In genomic region chr2:50975546-50975945, GRCh38 we compare ENCODE assay signal across 39 cellular contexts. TPM values are rescaled to one million over a fixed set of nuclear protein-coding genes. Genes with fewer than 3 reads are reported as not detected.
"Had no signal": no experiment of that assay in that cellular context is flagged by ENCODE, and none has a peak within 500 bp of the region (broad histone marks: within the 10 kb centered on the region; RNA-seq: fewer than 3 reads in every experiment).

No MANE protein-coding gene starts in this region.

- H3K27me3 ChIP-seq: adrenal gland, body of pancreas, colonic mucosa, dorsolateral prefrontal cortex, esophagus muscularis mucosa, foreskin keratinocyte, gastrocnemius medialis, heart left ventricle had no signal

- H3K27ac ChIP-seq: adrenal gland, body of pancreas, colonic mucosa, dorsolateral prefrontal cortex, esophagus muscularis mucosa, foreskin keratinocyte, gastrocnemius medialis, heart left ventricle, WERI-Rb-1 had no signal

- H3K4me3 Mint-ChIP-seq: activated CD4-positive, alpha-beta memory T cell treated with anti-CD3 and anti-CD28 coated beads for 36 hours; activated CD4-positive, alpha-beta T cell treated with anti-CD3 and anti-CD28 coated beads for 36 hours; activated CD4-positive, alpha-beta T cell treated with anti-CD3 and anti-CD28 coated beads, Interleukin-2, amount 10 ng/mL, durations not matched to agents 24 days and 14 days; activated CD8-positive, alpha-beta memory T cell treated with anti-CD3 and anti-CD28 coated beads, Interleukin-2, amount 10 ng/mL, durations not matched to agents 7 days and 5 days; activated CD8-positive, alpha-beta T cell treated with anti-CD3 and anti-CD28 coated beads, Interleukin-2, amount 10 ng/mL, durations not matched to agents 7 days and 5 days; activated naive CD4-positive, alpha-beta T cell treated with anti-CD3 and anti-CD28 coated beads for 36 hours; activated naive CD4-positive, alpha-beta T cell treated with anti-CD3 and anti-CD28 coated beads, Interleukin-2, amount 50 U/mL, for 24 hours; activated naive CD8-positive, alpha-beta T cell treated with anti-CD3 and anti-CD28 coated beads for 36 hours; activated naive CD8-positive, alpha-beta T cell treated with anti-CD3 and anti-CD28 coated beads, Interleukin-2, amount 50 U/mL, for 24 hours; activated T-helper 1 cell treated with anti-CD3 and anti-CD28 coated beads, Interleukin-12 subunit alpha, Interleukin-12 subunit beta, Interleukin-2, Interleukin-4 antibody, amounts not matched to agents 30 ng/mL and 10 ng/mL and 1 ng/mL, durations not matched to agents 14 hours and 24 hours and 36 hours; endodermal cell; T-helper 17 cell; T-helper 2 cell treated with Interferon-gamma antibody and Interleukin-4, amounts not matched to agents 5 μg/mL and 100 μg/mL, for 36 hours had no signal

- H3K27ac Mint-ChIP-seq: activated CD4-positive, alpha-beta memory T cell treated with anti-CD3 and anti-CD28 coated beads for 36 hours; activated CD4-positive, alpha-beta T cell treated with anti-CD3 and anti-CD28 coated beads for 36 hours; activated CD4-positive, alpha-beta T cell treated with anti-CD3 and anti-CD28 coated beads, Interleukin-2, amount 10 ng/mL, durations not matched to agents 24 days and 14 days; activated CD8-positive, alpha-beta memory T cell treated with anti-CD3 and anti-CD28 coated beads, Interleukin-2, amount 10 ng/mL, durations not matched to agents 7 days and 5 days; activated CD8-positive, alpha-beta T cell treated with anti-CD3 and anti-CD28 coated beads, Interleukin-2, amount 10 ng/mL, durations not matched to agents 7 days and 5 days; activated naive CD4-positive, alpha-beta T cell treated with anti-CD3 and anti-CD28 coated beads for 36 hours; activated naive CD4-positive, alpha-beta T cell treated with anti-CD3 and anti-CD28 coated beads, Interleukin-2, amount 50 U/mL, for 24 hours; activated naive CD8-positive, alpha-beta T cell treated with anti-CD3 and anti-CD28 coated beads for 36 hours; activated naive CD8-positive, alpha-beta T cell treated with anti-CD3 and anti-CD28 coated beads, Interleukin-2, amount 50 U/mL, for 24 hours; activated T-helper 1 cell treated with anti-CD3 and anti-CD28 coated beads, Interleukin-12 subunit alpha, Interleukin-12 subunit beta, Interleukin-2, Interleukin-4 antibody, amounts not matched to agents 30 ng/mL and 10 ng/mL and 1 ng/mL, durations not matched to agents 14 hours and 24 hours and 36 hours; activated T-helper 2 cell treated with anti-CD3 and anti-CD28 coated beads, Interferon-gamma antibody, Interleukin-2, Interleukin-4, amounts not matched to agents 10 μg/mL and 5 μg/mL and 100 μg/mL, durations not matched to agents 14 hours and 24 hours and 36 hours; endodermal cell; T-helper 17 cell; T-helper 2 cell treated with Interferon-gamma antibody and Interleukin-4, amounts not matched to agents 5 μg/mL and 100 μg/mL, for 36 hours had no signal

- H3K27me3 Mint-ChIP-seq: activated CD4-positive, alpha-beta memory T cell treated with anti-CD3 and anti-CD28 coated beads for 36 hours; activated CD4-positive, alpha-beta T cell treated with anti-CD3 and anti-CD28 coated beads for 36 hours; activated CD4-positive, alpha-beta T cell treated with anti-CD3 and anti-CD28 coated beads, Interleukin-2, amount 10 ng/mL, durations not matched to agents 24 days and 14 days; activated CD8-positive, alpha-beta memory T cell treated with anti-CD3 and anti-CD28 coated beads, Interleukin-2, amount 10 ng/mL, durations not matched to agents 7 days and 5 days; activated naive CD4-positive, alpha-beta T cell treated with anti-CD3 and anti-CD28 coated beads, Interleukin-2, amount 50 U/mL, for 24 hours; activated naive CD8-positive, alpha-beta T cell treated with anti-CD3 and anti-CD28 coated beads for 36 hours; activated naive CD8-positive, alpha-beta T cell treated with anti-CD3 and anti-CD28 coated beads, Interleukin-2, amount 50 U/mL, for 24 hours; T-helper 17 cell had no signal

- H3K4me1 Mint-ChIP-seq: activated CD4-positive, alpha-beta T cell treated with anti-CD3 and anti-CD28 coated beads for 36 hours; activated CD4-positive, alpha-beta T cell treated with anti-CD3 and anti-CD28 coated beads, Interleukin-2, amount 10 ng/mL, durations not matched to agents 24 days and 14 days; activated CD8-positive, alpha-beta memory T cell treated with anti-CD3 and anti-CD28 coated beads, Interleukin-2, amount 10 ng/mL, durations not matched to agents 7 days and 5 days; activated naive CD4-positive, alpha-beta T cell treated with anti-CD3 and anti-CD28 coated beads, Interleukin-2, amount 50 U/mL, for 24 hours; activated naive CD8-positive, alpha-beta T cell treated with anti-CD3 and anti-CD28 coated beads for 36 hours; activated naive CD8-positive, alpha-beta T cell treated with anti-CD3 and anti-CD28 coated beads, Interleukin-2, amount 50 U/mL, for 24 hours; T-helper 17 cell had no signal

- H3K9me3 ChIP-seq: adrenal gland, body of pancreas, colonic mucosa, esophagus muscularis mucosa, gastrocnemius medialis, heart left ventricle had no signal

- H3K4me3 ChIP-seq: adrenal gland, body of pancreas, colonic mucosa, dorsolateral prefrontal cortex, esophagus muscularis mucosa, gastrocnemius medialis, heart left ventricle had no signal

- ATAC-seq: activated CD4-positive, alpha-beta T cell treated with anti-CD3 and anti-CD28 coated beads for 36 hours; activated CD8-positive, alpha-beta memory T cell treated with anti-CD3 and anti-CD28 coated beads, Interleukin-2, amount 10 ng/mL, durations not matched to agents 7 days and 5 days; activated CD8-positive, alpha-beta T cell treated with anti-CD3 and anti-CD28 coated beads, Interleukin-2, amount 10 ng/mL, durations not matched to agents 7 days and 5 days; activated naive CD8-positive, alpha-beta T cell treated with anti-CD3 and anti-CD28 coated beads, Interleukin-2, amount 50 U/mL, for 24 hours; body of pancreas; foreskin keratinocyte; gastrocnemius medialis; heart left ventricle; T-helper 17 cell had no signal

- DNase-seq: activated CD4-positive, alpha-beta memory T cell treated with anti-CD3 and anti-CD28 coated beads for 36 hours; activated CD4-positive, alpha-beta T cell treated with anti-CD3 and anti-CD28 coated beads for 36 hours; activated CD4-positive, alpha-beta T cell treated with anti-CD3 and anti-CD28 coated beads, Interleukin-2, amount 10 ng/mL, durations not matched to agents 24 days and 14 days; activated CD4-positive, CD25-positive, alpha-beta regulatory T cell; activated CD4-positive, CD25-positive, alpha-beta regulatory T cell treated with anti-CD3 and anti-CD28 coated beads, Interleukin-2, amount 50 U/mL, for 72 hours; activated CD8-positive, alpha-beta memory T cell treated with anti-CD3 and anti-CD28 coated beads, Interleukin-2, amount 10 ng/mL, durations not matched to agents 7 days and 5 days; activated CD8-positive, alpha-beta memory T cell treated with anti-CD3 and anti-CD28 coated beads, Interleukin-2, amount 50 U/mL, for 4 hours; activated CD8-positive, alpha-beta T cell treated with anti-CD3 and anti-CD28 coated beads, Interleukin-2, amount 10 ng/mL, durations not matched to agents 7 days and 5 days; activated effector memory CD4-positive, alpha-beta T cell treated with anti-CD3 and anti-CD28 coated beads, Interleukin-2, amount 50 U/mL, for 16 hours; activated naive CD4-positive, alpha-beta T cell treated with anti-CD3 and anti-CD28 coated beads for 36 hours; activated naive CD8-positive, alpha-beta T cell treated with anti-CD3 and anti-CD28 coated beads for 36 hours; activated naive CD8-positive, alpha-beta T cell treated with anti-CD3 and anti-CD28 coated beads, Interleukin-2, amount 50 U/mL, for 24 hours; activated T-cell treated with anti-CD3 and anti-CD28 coated beads, Interleukin-2, amount 50 U/mL, for 1 hour; activated T-cell treated with anti-CD3 and anti-CD28 coated beads, Interleukin-2, amount 50 U/mL, for 48 hours; adrenal gland; amygdala; aorta; body of pancreas; caudate nucleus; cerebellar nuclear complex; colonic mucosa; dorsolateral prefrontal cortex; effector memory CD4-positive, alpha-beta T cell; endodermal cell; foreskin keratinocyte; gastrocnemius medialis; glutamatergic neuron; heart left ventricle; T-helper 1 cell; T-helper 17 cell; T1000; WERI-Rb-1 had no signal

- H3K4me1 ChIP-seq: adrenal gland, body of pancreas, colonic mucosa, esophagus muscularis mucosa, foreskin keratinocyte, gastrocnemius medialis, heart left ventricle had no signal

- H3K36me3 ChIP-seq: adrenal gland, colonic mucosa, esophagus muscularis mucosa, gastrocnemius medialis, heart left ventricle, WERI-Rb-1 had no signal

- H3K36me3 Mint-ChIP-seq: activated CD4-positive, alpha-beta memory T cell treated with anti-CD3 and anti-CD28 coated beads for 36 hours; activated CD8-positive, alpha-beta memory T cell treated with anti-CD3 and anti-CD28 coated beads, Interleukin-2, amount 10 ng/mL, durations not matched to agents 7 days and 5 days; activated naive CD4-positive, alpha-beta T cell treated with anti-CD3 and anti-CD28 coated beads, Interleukin-2, amount 50 U/mL, for 24 hours; activated naive CD8-positive, alpha-beta T cell treated with anti-CD3 and anti-CD28 coated beads for 36 hours had no signal

- H3K9me3 Mint-ChIP-seq: activated CD4-positive, alpha-beta T cell treated with anti-CD3 and anti-CD28 coated beads, Interleukin-2, amount 10 ng/mL, durations not matched to agents 24 days and 14 days; activated naive CD4-positive, alpha-beta T cell treated with anti-CD3 and anti-CD28 coated beads for 36 hours; activated T-helper 1 cell treated with anti-CD3 and anti-CD28 coated beads, Interleukin-12 subunit alpha, Interleukin-12 subunit beta, Interleukin-2, Interleukin-4 antibody, amounts not matched to agents 30 ng/mL and 10 ng/mL and 1 ng/mL, durations not matched to agents 14 hours and 24 hours and 36 hours; endodermal cell had no signal

RNA-seq across cellular contexts. Expression of gene NRXN1, which starts 56.4 kb away (rescaled TPM):
- total RNA-seq: activated CD4-positive, alpha-beta memory T cell treated with anti-CD3 and anti-CD28 coated beads for 36 hours; activated CD8-positive, alpha-beta memory T cell treated with anti-CD3 and anti-CD28 coated beads for 36 hours; activated CD8-positive, alpha-beta memory T cell treated with anti-CD3 and anti-CD28 coated beads, Interleukin-2, amount 10 ng/mL, durations not matched to agents 7 days and 5 days; activated CD8-positive, alpha-beta T cell treated with anti-CD3 and anti-CD28 coated beads, Interleukin-2, amount 10 ng/mL, durations not matched to agents 7 days and 5 days; activated naive CD4-positive, alpha-beta T cell treated with anti-CD3 and anti-CD28 coated beads for 36 hours; activated naive CD8-positive, alpha-beta T cell treated with anti-CD3 and anti-CD28 coated beads for 36 hours; activated T-helper 1 cell treated with anti-CD3 and anti-CD28 coated beads, Interleukin-12 subunit alpha, Interleukin-12 subunit beta, Interleukin-2, Interleukin-4 antibody, amounts not matched to agents 30 ng/mL and 10 ng/mL and 1 ng/mL, durations not matched to agents 14 hours and 24 hours and 36 hours; epithelial cell of proximal tubule; foreskin keratinocyte; T-helper 17 cell had no signal
- polyA plus RNA-seq: aorta, foreskin keratinocyte had no signal
